In genomic region chr11:114296190-114296978, GRCh38 we compare ENCODE assay signal across 9 cellular contexts. TPM values are rescaled to one million over a fixed set of nuclear protein-coding genes. Genes with fewer than 3 reads are reported as not detected.
DNase-seq lines count a peak whose midpoint lies in the region; ATAC-seq and TF ChIP-seq lines count a peak whose summit lies in the region.
"Had no signal": no experiment of that assay in that cellular context is flagged by ENCODE, and none has a peak within 500 bp of the region (broad histone marks: within the 10 kb centered on the region; RNA-seq: fewer than 3 reads in every experiment).

NNMT (plus strand) TSS chr11:114296399; CDS start chr11:114296557, 158 bp downstream.

- peak within 1 kb of the TSS; percentile 78 for H3K9ac ChIP-seq in PC-3 (ENCODE audit: low read length)

- no peaks in the 10 kb centered on the region for H3K79me2 ChIP-seq in PC-3 (ENCODE audit: low read length)

- WGBS in urinary bladder, result 65% methylated on average over 12 of the region's 12 CpGs

- H4K20me1 ChIP-seq in PC-3 (ENCODE audit: low read length), result no peaks in the 10 kb centered on the region

- H3K27me3 ChIP-seq in PC-3 (ENCODE audit: low read length), result no peaks in the 10 kb centered on the region

- H3K9me3 ChIP-seq in PC-3 (ENCODE audit: low read length), result 0 out of 2 replicates have a peak, but pooled peaks cover 4% of the 10 kb centered on the region

- TF ChIP-seq CTCF in PC-3 (conservative IDR thresholded peaks at IDR 0.05; ENCODE audit: low read depth, low read length) (no peak), epithelial cell of proximal tubule (conservative IDR thresholded peaks at IDR 0.05; ENCODE audit: low read depth, low read length) (peak; percentile 22)

- peak within 1 kb of the TSS; percentile 94 for H3K27ac ChIP-seq in PC-3 (ENCODE audit: low read length)
- peak within 1 kb of the TSS; percentile 96 for H3K27ac ChIP-seq in urinary bladder (ENCODE audit: low read depth)

- no peak; the same call in 1 of the 2 replicates for ATAC-seq in PC-3
- ATAC-seq in HG03442 (IDR thresholded peaks at IDR 0.05; ENCODE audit: unreplicated experiment), result no peak

- peaks cover 7% of the 10 kb centered on the region for H3F3A ChIP-seq in PC-3 (ENCODE audit: low read length, unreplicated experiment)

- H3K4me3 ChIP-seq in PC-3 (ENCODE audit: low read length), result peak within 1 kb of the TSS; percentile 32
- peak within 1 kb of the TSS; percentile 94 for H3K4me3 ChIP-seq in epithelial cell of proximal tubule (ENCODE audit: low read depth, low read length)
- peak within 1 kb of the TSS; percentile 28 for H3K4me3 ChIP-seq in urinary bladder (ENCODE audit: low read depth, low read length)

- DNase-seq in PC-3 (peak; percentile 60), epithelial cell of proximal tubule (ENCODE audit: low read depth) (peak; percentile 92), mucosa of gallbladder (ENCODE audit: low spot score) (peak; percentile 51), activated gamma-delta T cell treated with Interleukin-2 at 50 U/mL for 16 hours (no peak), T-helper 1 cell (no peak)
- DNase-seq: NCI-H187 treated with DMSO at 0.1 percent for 48 hours had no signal

- peaks cover 50% of the 10 kb centered on the region for H3K4me1 ChIP-seq in PC-3 (ENCODE audit: insufficient read depth, low read length)
- no peaks in the 10 kb centered on the region for H3K4me1 ChIP-seq in urinary bladder (ENCODE audit: insufficient read depth)

- POLR2A ChIA-PET in PC-3 (lab: Charles Lee; ENCODE audit: unreplicated experiment), result no interaction called here

- peak within 1 kb of the TSS; percentile 42 for H2AFZ ChIP-seq in PC-3 (ENCODE audit: low read length)

- CTCF ChIA-PET in PC-3 (lab: Charles Lee), result no interaction called here

- peak within 1 kb of the TSS; percentile 52 for H3K4me2 ChIP-seq in PC-3 (ENCODE audit: low read length)

- TSS peak; percentile 76 for BruUV-seq in PC-3 (replicated peaks; lab: Mats Ljungman, UMichigan)

- intact Hi-C loops in PC-3 (cut with micrococcal nuclease), result no loop called here

- H3K36me3 ChIP-seq in PC-3 (ENCODE audit: low read depth, low read length) (no peaks in the 10 kb centered on the region), urinary bladder (ENCODE audit: insufficient read depth) (no peaks in the 10 kb centered on the region)

- H3K9me2 ChIP-seq in PC-3 (replicated peaks; ENCODE audit: low read length), result no peaks in the 10 kb centered on the region

RNA-seq across cellular contexts. Expression of gene NNMT, which starts in this region (rescaled TPM):
- 20.8 and 23.3 TPM in 2 replicates for total RNA-seq in PC-3 (2014; rRNA removed)
- total RNA-seq in epithelial cell of proximal tubule, result 875 and 1,529 TPM in 2 replicates
- 49.6 TPM for total RNA-seq in mucosa of gallbladder
- 9.7 TPM for total RNA-seq in urinary bladder
- polyA plus RNA-seq in urinary bladder, result 388 TPM
- total RNA-seq: activated T-helper 2 cell treated with anti-CD3 and anti-CD28 coated beads, Interferon-gamma antibody, Interleukin-2, Interleukin-4, amounts not matched to agents 10 μg/mL and 5 μg/mL and 100 μg/mL, durations not matched to agents 14 hours and 24 hours and 36 hours had no signal

Comparison
In these comparisons a context has a peak if more than half of its experiments do, and no peak if none do; other contexts are left out.
1. RNA of gene NNMT (total RNA-seq): 875 to 1,529 TPM in epithelial cell of proximal tubule; 49.6 TPM in mucosa of gallbladder (single experiment), 20.8 to 23.3 TPM in PC-3 and 9.7 TPM in urinary bladder (single experiment); every median in the first group is over 10 times any median in the second.
2. DNase-seq: peak in PC-3 (single experiment), epithelial cell of proximal tubule (single experiment) and mucosa of gallbladder (single experiment); none in activated gamma-delta T cell treated with Interleukin-2 at 50 U/mL for 16 hours (single experiment) and T-helper 1 cell (0 of 5).
3. H3K4me3 ChIP-seq: peak in every context shown above with its lines; median percentile 94 in epithelial cell of proximal tubule; 32 in PC-3; 28 in urinary bladder.